In the genomic region with DNA sequence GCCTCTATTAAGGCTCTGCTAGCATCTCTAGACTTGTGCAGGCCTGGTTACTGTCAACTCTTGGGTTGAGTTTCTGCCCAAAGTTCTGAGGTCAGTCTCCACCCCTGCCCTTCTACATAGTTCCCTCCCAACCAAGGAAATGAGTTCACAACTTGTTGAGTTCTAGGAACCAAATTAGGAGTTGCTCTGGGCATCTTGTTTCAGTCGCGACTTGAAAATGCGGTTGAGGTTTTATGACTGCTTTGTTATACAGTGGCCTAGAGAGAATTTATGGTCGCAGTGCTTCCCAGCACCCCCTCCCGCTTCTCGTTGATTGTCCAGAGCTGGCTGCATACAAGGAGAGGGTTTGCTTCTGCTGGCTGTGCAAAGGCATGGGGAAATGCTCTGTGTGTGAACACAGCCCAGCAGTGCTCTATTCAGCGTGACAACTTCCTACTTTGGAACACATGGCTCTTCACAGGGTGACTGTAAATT, we compare ENCODE assay signal across 15 cellular contexts. TPM values are rescaled to one million over a fixed set of nuclear protein-coding genes. Genes with fewer than 3 reads are reported as not detected.
DNase-seq lines count a peak whose midpoint lies in the region; ATAC-seq and TF ChIP-seq lines count a peak whose summit lies in the region.
"Had no signal": no experiment of that assay in that cellular context is flagged by ENCODE, and none has a peak within 500 bp of the region (broad histone marks: within the 10 kb centered on the region; RNA-seq: fewer than 3 reads in every experiment).

No MANE protein-coding gene starts in this region.

- H3K4me1 ChIP-seq in colonic mucosa = no peaks in the 10 kb centered on the region
- no peaks in the 10 kb centered on the region for H3K4me1 ChIP-seq in mesenchymal stem cell (ENCODE audit: control insufficient read depth, insufficient read depth, low read depth, low read length)
- peaks cover 0 to 19% (median 8%) of the 10 kb centered on the region in 4 donors for H3K4me1 ChIP-seq in tibial artery
- no peaks in the 10 kb centered on the region for H3K4me1 ChIP-seq in Peyer's patch

- H3K9ac ChIP-seq in colonic mucosa (ENCODE audit: low read depth in 2 of 2, low read length in 2 of 2) = no peak overlapping the region
- H3K9ac ChIP-seq in mesenchymal stem cell (ENCODE audit: low read length) = no peak overlapping the region

- TF ChIP-seq POLR2A in Peyer's patch (IDR thresholded peaks at IDR 0.05) = no peak

- no peak overlapping the region for H2BK120ac ChIP-seq in mesenchymal stem cell (ENCODE audit: low read depth, low read length)

- no peak overlapping the region for H4K91ac ChIP-seq in mesenchymal stem cell (ENCODE audit: low read length)

- no peak overlapping the region for H4K8ac ChIP-seq in mesenchymal stem cell (ENCODE audit: low read length)

- H3K79me1 ChIP-seq in mesenchymal stem cell (replicated peaks; ENCODE audit: low read length, poor library complexity, severe bottlenecking) = no peaks in the 10 kb centered on the region

- H2AK5ac ChIP-seq in mesenchymal stem cell (ENCODE audit: low read length, severe bottlenecking) = no peak overlapping the region

- no peak overlapping the region for H3K18ac ChIP-seq in mesenchymal stem cell (ENCODE audit: low read depth in 1 of 2, low read length in 2 of 2)

- H3K9me3 ChIP-seq in colonic mucosa (no peaks in the 10 kb centered on the region), mesenchymal stem cell (ENCODE audit: control insufficient read depth, low read length) (no peaks in the 10 kb centered on the region), tibial artery (no peaks in the 10 kb centered on the region), Peyer's patch (no peaks in the 10 kb centered on the region)

- intact Hi-C loops in colonic mucosa (cut with DNase I) = no loop called here
- intact Hi-C loops in tibial artery (cut with DNase I; ENCODE audit: low total_unique reads) = no loop called here

- no peak overlapping the region for H3K4ac ChIP-seq in mesenchymal stem cell (ENCODE audit: low read depth in 1 of 2, low read length in 2 of 2)

- TF ChIP-seq CTCF in colonic mucosa (IDR thresholded peaks at IDR 0.05) (no peak), tibial artery (IDR thresholded peaks at IDR 0.05) (no peak), Peyer's patch (IDR thresholded peaks at IDR 0.05) (no peak)

- DNase-seq in DMS153 (lab: John Stamatoyannopoulos, UW) = peak; percentile 15
- DNase-seq in DMS153 treated with DMSO at 0.1 percent for 48 hours (lab: John Stamatoyannopoulos, UW; ENCODE audit: unreplicated experiment) = no peak
- DNase-seq in colonic mucosa = no peak
- peak; percentile 70 for DNase-seq in mesenchymal stem cell
- no peak for DNase-seq in tibial artery
- no peak for DNase-seq in activated effector memory CD4-positive, alpha-beta T cell treated with anti-CD3 and anti-CD28 coated beads, Interleukin-2, amount 50 U/mL, for 16 hours
- no peak for DNase-seq in Peyer's patch
- DNase-seq: activated naive CD8-positive, alpha-beta T cell treated with anti-CD3 and anti-CD28 coated beads, Interleukin-2, amount 10 ng/mL, durations not matched to agents 7 days and 5 days; CD8-positive, alpha-beta memory T cell; substantia nigra; T-cell had no signal

- H2BK15ac ChIP-seq in mesenchymal stem cell (ENCODE audit: low read depth, poor library complexity, severe bottlenecking) = no peak overlapping the region

- no peak for ATAC-seq in GM19467 (IDR thresholded peaks at IDR 0.05; ENCODE audit: unreplicated experiment)
- ATAC-seq: activated CD4-positive, CD25-positive, alpha-beta regulatory T cell treated with anti-CD3 and anti-CD28 coated beads, Interleukin-2, amount 50 U/mL, for 24 hours; T-cell had no signal

- no peak overlapping the region for H2BK12ac ChIP-seq in mesenchymal stem cell (ENCODE audit: low read length in 2 of 2)

- H3K4me3 ChIP-seq in colonic mucosa (no peak overlapping the region), mesenchymal stem cell (ENCODE audit: insufficient read depth in 1 of 2, low read depth in 1 of 2, low read length in 2 of 2) (no peak overlapping the region), tibial artery (no peak overlapping the region), Peyer's patch (no peak overlapping the region)

- H3K36me3 ChIP-seq in colonic mucosa (no peaks in the 10 kb centered on the region), mesenchymal stem cell (ENCODE audit: control insufficient read depth in 1 of 2, insufficient read depth in 2 of 2, low read depth in 1 of 2, low read length in 2 of 2) (no peaks in the 10 kb centered on the region), tibial artery (no peaks in the 10 kb centered on the region), Peyer's patch (no peaks in the 10 kb centered on the region)

- H3K23ac ChIP-seq in mesenchymal stem cell (ENCODE audit: low read length in 2 of 2) = no peak overlapping the region

- H3K27ac ChIP-seq in colonic mucosa (peak overlapping the region; percentile 47), mesenchymal stem cell (ENCODE audit: low read length, poor library complexity, severe bottlenecking) (no peak overlapping the region), tibial artery (peak overlapping the region; percentile 34 to 42), Peyer's patch (peak overlapping the region in 2 of 4 donors; percentile 65 to 71)
- H3K27ac ChIP-seq: 22Rv1 had no signal

- H2BK5ac ChIP-seq in mesenchymal stem cell (ENCODE audit: low read depth, low read length, poor library complexity, severe bottlenecking) = no peak overlapping the region

- H3K14ac ChIP-seq in mesenchymal stem cell (ENCODE audit: low read length in 2 of 2) = peak overlapping the region in 1 of 2 experiments; percentile 3

- H2AFZ ChIP-seq in mesenchymal stem cell (ENCODE audit: low read depth, low read length) = no peak overlapping the region

- H3K27me3 ChIP-seq in colonic mucosa = no peaks in the 10 kb centered on the region
- H3K27me3 ChIP-seq in mesenchymal stem cell (ENCODE audit: control insufficient read depth in 1 of 2, insufficient read depth in 1 of 2, low read length in 2 of 2) = peaks cover 11 to 28% of the 10 kb centered on the region in 2 experiments
- H3K27me3 ChIP-seq in tibial artery = no peaks in the 10 kb centered on the region
- H3K27me3 ChIP-seq in Peyer's patch = no peaks in the 10 kb centered on the region

- 13% methylated on average over 7 of the region's 7 CpGs for WGBS in mesenchymal stem cell

- H3K4me2 ChIP-seq in mesenchymal stem cell (ENCODE audit: low read length, poor library complexity, severe bottlenecking) = no peak overlapping the region

RNA-seq across cellular contexts. Expression of a gene that starts 20.2 kb away (rescaled TPM):
- 10 to 100 TPM in 1 of 2 donors, 1 to 10 TPM in 1; 1.7 to 10.8 TPM for total RNA-seq in colonic mucosa
- 2.0 TPM for polyA plus RNA-seq in mesenchymal stem cell (2013, experiment 1 of 2)
- 1.5 TPM for polyA plus RNA-seq in mesenchymal stem cell (2013, experiment 2 of 2)
- 10 to 100 TPM in 1 of 4 donors, 1 to 10 TPM in 3; 6.3 to 39.6 (median 7.3) TPM for total RNA-seq in Peyer's patch
- total RNA-seq: myocyte had no signal

Comparison
In these comparisons a context has a peak if more than half of its experiments do, and no peak if none do; other contexts are left out.
1. DNase-seq: peak in DMS153 (single experiment) and mesenchymal stem cell (single experiment); none in DMS153 treated with DMSO at 0.1 percent for 48 hours (single experiment), colonic mucosa (single experiment), tibial artery (0 of 2), activated effector memory CD4-positive, alpha-beta T cell treated with anti-CD3 and anti-CD28 coated beads, Interleukin-2, amount 50 U/mL, for 16 hours (single experiment) and Peyer's patch (0 of 3).